Comparison of ENCODE assay signal across 9 cellular contexts in genomic region chr2:233142355-233142897, GRCh38.
DNase-seq lines count a peak whose midpoint lies in the region; ATAC-seq and TF ChIP-seq lines count a peak whose summit lies in the region.
"Had no signal": no experiment of that assay in that cellular context is flagged by ENCODE, and none has a peak within 500 bp of the region (broad histone marks: within the 10 kb centered on the region; RNA-seq: fewer than 3 reads in every experiment).

No MANE protein-coding gene starts in this region.

- ATAC-seq in GM18520 (IDR thresholded peaks at IDR 0.05; ENCODE audit: unreplicated experiment) (peak; percentile 78), GM21515 (IDR thresholded peaks at IDR 0.05; ENCODE audit: unreplicated experiment) (peak; percentile 81), HG03460 (IDR thresholded peaks at IDR 0.05; ENCODE audit: unreplicated experiment) (peak; percentile 87)
- ATAC-seq: HCT116 had no signal

- DNase-seq in epithelial cell of esophagus (ENCODE audit: low read depth) (no peak), DMS153 treated with DMSO at 0.1 percent for 48 hours (lab: John Stamatoyannopoulos, UW; ENCODE audit: unreplicated experiment) (no peak), NCI-H1417 (lab: John Stamatoyannopoulos, UW) (no peak)
- DNase-seq in stimulated activated CD4-positive, alpha-beta T cell treated with anti-CD3 and anti-CD28 coated beads, Interleukin-4, amount 100 ng/mL, for 1 hour: no peak
- DNase-seq in stimulated activated CD4-positive, alpha-beta T cell treated with anti-CD3 and anti-CD28 coated beads, Interleukin-15, amount 100 ng/mL, for 24 hours: no peak

- peak overlapping the region; percentile 22 for H3K4me3 ChIP-seq in epithelial cell of esophagus (ENCODE audit: low read length)

- no peak for TF ChIP-seq CTCF in epithelial cell of esophagus (IDR thresholded peaks at IDR 0.05; ENCODE audit: insufficient read depth, low read depth, low read length, missing control alignments)
